In genomic region chr11:63838682-63839507, GRCh38 we compare ENCODE assay signal across 8 cellular contexts. TPM values are rescaled to one million over a fixed set of nuclear protein-coding genes. Genes with fewer than 3 reads are reported as not detected.
DNase-seq lines count a peak whose midpoint lies in the region; ATAC-seq and TF ChIP-seq lines count a peak whose summit lies in the region.

Gene MARK2 (plus strand): TSS chr11:63839110. CDS start chr11:63839507, 397 bp downstream.

- H3K36me3 Mint-ChIP-seq in activated B cell treated with CpG ODN at 0.5 μM for 24 hours (ENCODE audit: low read depth): peaks cover 35% of the 10 kb centered on the region

- no peak for TF ChIP-seq CTCF in activated B cell treated with CpG ODN at 0.5 μM for 24 hours (IDR thresholded peaks at IDR 0.05)

- CTCF ChIA-PET in activated B cell treated with CpG ODN at 0.5 μM for 24 hours (lab: Charles Lee): interaction anchor here (1.1 to 5.6 kb wide), 9 partner anchors 49 to 312 kb away, joined by 3 to 130 read pairs (median 17); partner anchors contain the start of genes NAA40 and ZFTA

- peak within 1 kb of the TSS; percentile 91 for H3K27ac ChIP-seq in caudate nucleus (ENCODE audit: low read depth, low read length)

- peak within 1 kb of the TSS; percentile 89 for H3K27ac Mint-ChIP-seq in activated B cell treated with CpG ODN at 0.5 μM for 24 hours

- H3K27me3 Mint-ChIP-seq in activated B cell treated with CpG ODN at 0.5 μM for 24 hours: no peaks in the 10 kb centered on the region

- POLR2A ChIA-PET in activated B cell treated with CpG ODN at 0.5 μM for 24 hours (lab: Charles Lee): interaction anchor here (0.5 to 3.1 kb wide), 25 partner anchors 11 to 998 kb away, joined by 3 to 21 read pairs (median 4); partner anchors contain the start of genes COX8A, FKBP2, MACROD1 and NAA40

- TF ChIP-seq POLR2A in GM18951 (IDR thresholded peaks at IDR 0.05; ENCODE audit: extremely low read depth, insufficient read depth, insufficient read length): peak; percentile 80

- intact Hi-C loops in activated B cell treated with CpG ODN at 0.5 μM for 24 hours (cut with micrococcal nuclease): loop anchor here (1.0 to 5.0 kb wide), 8 partner anchors 26 to 466 kb away; partner anchors contain the start of genes ATL3, ESRRA, SPINDOC and ZFTA

- DNase-seq in AG08395 (ENCODE audit: low spot score) (peak; percentile 99), NCI-H345 (lab: John Stamatoyannopoulos, UW) (peak; percentile 99), activated B cell treated with CpG ODN at 0.5 μM for 24 hours (peak; percentile 100), caudate nucleus (lab: John Stamatoyannopoulos, UW) (peak; percentile 81 to 99 (median 98)), iPS-NIHi7 (ENCODE audit: extremely low spot score) (peak; percentile 98), smooth muscle cell of the brain vasculature (ENCODE audit: low read depth, low spot score) (peak; percentile 95)

- peak; percentile 68 for ATAC-seq in HG03196 (IDR thresholded peaks at IDR 0.05; ENCODE audit: unreplicated experiment)
- peak; percentile 84 for ATAC-seq in activated B cell treated with CpG ODN at 0.5 μM for 24 hours (ENCODE audit: low read depth)

- H3K4me3 Mint-ChIP-seq in activated B cell treated with CpG ODN at 0.5 μM for 24 hours: peak within 1 kb of the TSS; percentile 95

- H3K4me1 Mint-ChIP-seq in activated B cell treated with CpG ODN at 0.5 μM for 24 hours: peaks cover 62% of the 10 kb centered on the region

- in situ Hi-C loops in GM18951 (cut with MboI; ENCODE audit: low sequenced_read_pairs, unreplicated experiment): loop anchor here (10.0 kb wide), 2 partner anchors 106 to 316 kb away; no protein-coding TSS in a partner anchor

- H3K9me3 Mint-ChIP-seq in activated B cell treated with CpG ODN at 0.5 μM for 24 hours: no peaks in the 10 kb centered on the region

RNA-seq across cellular contexts. Expression of gene MARK2, which starts in this region (rescaled TPM):
- 39.2 and 41.5 TPM in 2 replicates for total RNA-seq in activated B cell treated with CpG ODN at 0.5 μM for 24 hours

Comparison
In these comparisons a context has a peak if more than half of its experiments do, and no peak if none do; other contexts are left out.
1. Peak in every context shown above with its lines: DNase-seq, ATAC-seq and H3K27ac ChIP-seq.